In the genomic region with DNA sequence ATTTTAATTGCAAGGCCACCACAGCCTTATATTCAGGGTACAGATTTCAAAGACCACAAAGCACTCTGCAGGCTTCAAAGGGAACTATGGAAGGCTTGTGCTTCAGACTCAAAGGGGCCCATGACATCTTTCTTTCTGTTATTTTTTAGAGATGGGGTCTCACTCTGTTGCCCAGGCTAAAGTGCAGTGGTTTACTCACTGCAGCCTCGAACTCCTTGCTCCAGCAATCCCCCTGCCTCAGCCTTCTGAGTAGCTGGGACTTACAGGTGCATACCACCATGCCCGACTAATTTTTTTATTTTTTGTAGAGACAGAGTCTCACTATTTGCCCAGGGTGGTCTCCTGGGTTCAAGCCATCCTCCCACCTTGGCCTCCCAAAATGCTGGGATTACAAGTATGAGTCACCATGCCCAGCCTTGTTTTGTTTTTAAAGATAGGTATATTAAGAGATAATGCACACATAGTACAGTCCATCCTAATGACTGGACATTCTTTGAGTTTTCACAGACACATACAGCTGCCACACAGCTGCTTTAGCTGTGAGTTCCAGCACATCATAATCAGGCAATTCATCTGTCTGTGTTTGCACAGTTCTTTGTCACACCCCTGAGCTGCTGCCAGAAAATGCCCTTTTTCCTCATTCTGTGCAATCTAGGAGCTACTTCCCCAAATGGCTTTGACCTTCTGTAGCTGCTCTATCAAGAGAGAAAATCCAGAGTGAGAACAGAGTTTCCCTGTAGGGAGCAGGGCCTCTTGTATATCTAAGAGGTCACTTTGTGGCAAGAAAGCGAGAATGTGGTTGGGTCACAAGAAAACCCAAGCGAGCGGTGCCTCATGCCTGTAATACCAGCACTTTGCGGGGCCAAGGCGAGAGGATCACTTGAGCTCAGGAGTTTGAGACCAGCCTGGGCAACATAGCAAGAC, we compare ENCODE assay signal across 1 cellular context.
A peak's percentile ranks its signal among the peaks of the same experiment; 100 is the strongest.
TF ChIP-seq lines count a peak whose summit lies in the region.

No MANE protein-coding gene starts in this region.

TF ChIP-seq in K562, 482 proteins besides CTCF, POLR2A, EP300 and RAD21 (continued from another document):
- TF ChIP-seq ZEB2 (IDR thresholded peaks at IDR 0.05) (0 out of 2 replicates have a peak, but pooled peaks have one; percentile 52), SPI1 (IDR thresholded peaks at IDR 0.05; ENCODE audit: borderline replicate concordance, low read depth, low read length) (peak; percentile 59; the same call in 1 of the 2 replicates), MEIS2 (IDR thresholded peaks at IDR 0.05; ENCODE audit: partially characterized antibody) (peak; percentile 55), SLC30A9 (CRISPR knock-in tag; IDR thresholded peaks at IDR 0.05) (no peak), SOX6 (IDR thresholded peaks at IDR 0.05) (peak; percentile 88), SMAD4 (CRISPR knock-in tag; conservative IDR thresholded peaks at IDR 0.05) (peak; percentile 72; the same call in 1 of the 2 replicates), HDAC1 (IDR thresholded peaks at IDR 0.05) (0 out of 4 replicates have a peak, but pooled peaks of 1 of the 2 experiments have one; percentile 23), ZNF197 (CRISPR knock-in tag; IDR thresholded peaks at IDR 0.05; ENCODE audit: low read depth) (0 out of 2 replicates have a peak, but pooled peaks have one; percentile 27), BHLHE40 (IDR thresholded peaks at IDR 0.05; ENCODE audit: low read length) (peak; percentile 85), E2F1 (CRISPR knock-in tag; IDR thresholded peaks at IDR 0.05) (no peak), TFAP4 (CRISPR knock-in tag; IDR thresholded peaks at IDR 0.05; ENCODE audit: borderline replicate concordance) (peak; percentile 34), EWSR1 (IDR thresholded peaks at IDR 0.05; ENCODE audit: borderline replicate concordance, low read depth, partially characterized antibody) (no peak), ATF1 (CRISPR knock-in tag; IDR thresholded peaks at IDR 0.05) (no peak), ATF1 (tag; IDR thresholded peaks at IDR 0.05) (0 out of 2 replicates have a peak, but pooled peaks have one; percentile 35), MNT (conservative IDR thresholded peaks at IDR 0.05) (0 out of 4 replicates have a peak, but pooled peaks of 1 of the 2 experiments have one; percentile 31), AFF4 (CRISPR knock-in tag; IDR thresholded peaks at IDR 0.05) (no peak), TAF1 (IDR thresholded peaks at IDR 0.05; ENCODE audit: control insufficient read depth, extremely low read depth, insufficient read depth, low read length, severe bottlenecking) (no peak), KDM1A (IDR thresholded peaks at IDR 0.05) (peak; percentile 55 to 66), ZNF644 (tag; IDR thresholded peaks at IDR 0.05; ENCODE audit: low read depth) (peak; percentile 61; the same call in 1 of the 2 replicates), ZNF316 (IDR thresholded peaks at IDR 0.05) (no peak), TEAD1 (CRISPR knock-in tag; IDR thresholded peaks at IDR 0.05) (peak in 1 of 2 experiments; percentile 40; a peak in 1 of 4 replicates), ETV6 (IDR thresholded peaks at IDR 0.05; ENCODE audit: borderline replicate concordance in 1 of 2, low read depth in 2 of 2, low read length in 1 of 2) (peak in 1 of 2 experiments; percentile 40; a peak in 1 of 4 replicates), ETV6 (CRISPR knock-in tag; IDR thresholded peaks at IDR 0.05; ENCODE audit: borderline replicate concordance) (no peak), MAFG (tag; conservative IDR thresholded peaks at IDR 0.05) (peak; percentile 45; the same call in 1 of the 2 replicates), GATAD2B (IDR thresholded peaks at IDR 0.05; ENCODE audit: borderline replicate concordance) (no peak), NR2C2 (CRISPR knock-in tag; IDR thresholded peaks at IDR 0.05) (no peak), NR2C2 (tag; IDR thresholded peaks at IDR 0.05) (peak; percentile 44; the same call in 1 of the 2 replicates)
- TF ChIP-seq, protein P1, sequence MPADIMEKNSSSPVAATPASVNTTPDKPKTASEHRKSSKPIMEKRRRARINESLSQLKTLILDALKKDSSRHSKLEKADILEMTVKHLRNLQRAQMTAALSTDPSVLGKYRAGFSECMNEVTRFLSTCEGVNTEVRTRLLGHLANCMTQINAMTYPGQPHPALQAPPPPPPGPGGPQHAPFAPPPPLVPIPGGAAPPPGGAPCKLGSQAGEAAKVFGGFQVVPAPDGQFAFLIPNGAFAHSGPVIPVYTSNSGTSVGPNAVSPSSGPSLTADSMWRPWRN (IDR thresholded peaks at IDR 0.05; ENCODE audit: low read depth), result peak; percentile 99
- TF ChIP-seq, protein P2, sequence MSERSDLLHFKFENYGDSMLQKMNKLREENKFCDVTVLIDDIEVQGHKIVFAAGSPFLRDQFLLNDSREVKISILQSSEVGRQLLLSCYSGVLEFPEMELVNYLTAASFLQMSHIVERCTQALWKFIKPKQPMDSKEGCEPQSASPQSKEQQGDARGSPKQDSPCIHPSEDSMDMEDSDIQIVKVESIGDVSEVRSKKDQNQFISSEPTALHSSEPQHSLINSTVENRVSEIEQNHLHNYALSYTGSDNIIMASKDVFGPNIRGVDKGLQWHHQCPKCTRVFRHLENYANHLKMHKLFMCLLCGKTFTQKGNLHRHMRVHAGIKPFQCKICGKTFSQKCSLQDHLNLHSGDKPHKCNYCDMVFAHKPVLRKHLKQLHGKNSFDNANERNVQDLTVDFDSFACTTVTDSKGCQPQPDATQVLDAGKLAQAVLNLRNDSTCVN (CRISPR knock-in tag; IDR thresholded peaks at IDR 0.05), result no peak
- TF ChIP-seq, protein P3, sequence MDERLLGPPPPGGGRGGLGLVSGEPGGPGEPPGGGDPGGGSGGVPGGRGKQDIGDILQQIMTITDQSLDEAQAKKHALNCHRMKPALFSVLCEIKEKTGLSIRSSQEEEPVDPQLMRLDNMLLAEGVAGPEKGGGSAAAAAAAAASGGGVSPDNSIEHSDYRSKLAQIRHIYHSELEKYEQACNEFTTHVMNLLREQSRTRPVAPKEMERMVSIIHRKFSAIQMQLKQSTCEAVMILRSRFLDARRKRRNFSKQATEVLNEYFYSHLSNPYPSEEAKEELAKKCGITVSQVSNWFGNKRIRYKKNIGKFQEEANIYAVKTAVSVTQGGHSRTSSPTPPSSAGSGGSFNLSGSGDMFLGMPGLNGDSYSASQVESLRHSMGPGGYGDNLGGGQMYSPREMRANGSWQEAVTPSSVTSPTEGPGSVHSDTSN (CRISPR knock-in tag; IDR thresholded peaks at IDR 0.05; ENCODE audit: low read depth), result no peak
- TF ChIP-seq, protein P3 (tag; conservative IDR thresholded peaks at IDR 0.05; ENCODE audit: low read depth), result 0 out of 2 replicates have a peak, but pooled peaks have one; percentile 46
